Comparison of ENCODE assay signal across 1 cellular context in the genomic region with DNA sequence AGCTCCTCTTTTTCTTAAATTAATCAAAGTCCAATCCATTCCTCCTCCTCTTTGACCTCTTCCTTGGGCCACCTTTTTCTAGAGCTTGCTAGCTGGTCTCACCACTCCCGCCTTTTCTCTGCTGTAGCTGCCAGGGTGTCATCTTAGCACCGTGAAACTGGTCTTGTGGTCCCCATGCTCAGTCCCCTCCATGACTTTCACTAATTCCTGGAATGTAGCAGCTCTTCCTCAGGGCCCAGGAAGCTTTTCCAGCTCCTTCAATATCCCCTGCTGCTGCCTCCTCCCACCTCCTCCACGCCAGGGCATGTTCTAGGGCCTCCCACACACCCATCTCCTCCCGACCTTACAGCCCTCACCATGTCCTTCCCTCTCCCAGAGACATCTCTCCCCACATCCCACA.
TF ChIP-seq lines count a peak whose summit lies in the region.

No MANE protein-coding gene starts in this region.

TF ChIP-seq in IMR-90, 13 proteins besides CTCF, POLR2A, EP300 and RAD21 (continued from another document):
- TF ChIP-seq MAZ (IDR thresholded peaks at IDR 0.05; ENCODE audit: borderline replicate concordance, low read depth, low read length) (no peak), SMC3 (IDR thresholded peaks at IDR 0.05; ENCODE audit: low read depth, low read length) (no peak)
- TF ChIP-seq, protein P1, sequence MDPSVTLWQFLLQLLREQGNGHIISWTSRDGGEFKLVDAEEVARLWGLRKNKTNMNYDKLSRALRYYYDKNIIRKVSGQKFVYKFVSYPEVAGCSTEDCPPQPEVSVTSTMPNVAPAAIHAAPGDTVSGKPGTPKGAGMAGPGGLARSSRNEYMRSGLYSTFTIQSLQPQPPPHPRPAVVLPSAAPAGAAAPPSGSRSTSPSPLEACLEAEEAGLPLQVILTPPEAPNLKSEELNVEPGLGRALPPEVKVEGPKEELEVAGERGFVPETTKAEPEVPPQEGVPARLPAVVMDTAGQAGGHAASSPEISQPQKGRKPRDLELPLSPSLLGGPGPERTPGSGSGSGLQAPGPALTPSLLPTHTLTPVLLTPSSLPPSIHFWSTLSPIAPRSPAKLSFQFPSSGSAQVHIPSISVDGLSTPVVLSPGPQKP (IDR thresholded peaks at IDR 0.05; ENCODE audit: borderline replicate concordance, low read depth, low read length): no peak
